In genomic region chr17:7469843-7470242, GRCh38 we compare ENCODE assay signal across 1 cellular context.
TF ChIP-seq lines count a peak whose summit lies in the region.
"Not testable (repeated sequence)": the region's sequence is repeated elsewhere in the genome, so short reads cannot be mapped to it uniquely, and the experiment has no call there.

No MANE protein-coding gene starts in this region.

TF ChIP-seq in K562, 482 proteins besides CTCF, POLR2A, EP300 and RAD21:
- TF ChIP-seq, protein P1, sequence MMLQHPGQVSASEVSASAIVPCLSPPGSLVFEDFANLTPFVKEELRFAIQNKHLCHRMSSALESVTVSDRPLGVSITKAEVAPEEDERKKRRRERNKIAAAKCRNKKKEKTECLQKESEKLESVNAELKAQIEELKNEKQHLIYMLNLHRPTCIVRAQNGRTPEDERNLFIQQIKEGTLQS (IDR thresholded peaks at IDR 0.05): 0 out of 2 replicates have a peak, but pooled peaks have one; percentile 8
- TF ChIP-seq, protein P1 (CRISPR knock-in tag; conservative IDR thresholded peaks at IDR 0.05): not testable (repeated sequence)
